9 cellular contexts compared by ENCODE assay signal in the genomic region with DNA sequence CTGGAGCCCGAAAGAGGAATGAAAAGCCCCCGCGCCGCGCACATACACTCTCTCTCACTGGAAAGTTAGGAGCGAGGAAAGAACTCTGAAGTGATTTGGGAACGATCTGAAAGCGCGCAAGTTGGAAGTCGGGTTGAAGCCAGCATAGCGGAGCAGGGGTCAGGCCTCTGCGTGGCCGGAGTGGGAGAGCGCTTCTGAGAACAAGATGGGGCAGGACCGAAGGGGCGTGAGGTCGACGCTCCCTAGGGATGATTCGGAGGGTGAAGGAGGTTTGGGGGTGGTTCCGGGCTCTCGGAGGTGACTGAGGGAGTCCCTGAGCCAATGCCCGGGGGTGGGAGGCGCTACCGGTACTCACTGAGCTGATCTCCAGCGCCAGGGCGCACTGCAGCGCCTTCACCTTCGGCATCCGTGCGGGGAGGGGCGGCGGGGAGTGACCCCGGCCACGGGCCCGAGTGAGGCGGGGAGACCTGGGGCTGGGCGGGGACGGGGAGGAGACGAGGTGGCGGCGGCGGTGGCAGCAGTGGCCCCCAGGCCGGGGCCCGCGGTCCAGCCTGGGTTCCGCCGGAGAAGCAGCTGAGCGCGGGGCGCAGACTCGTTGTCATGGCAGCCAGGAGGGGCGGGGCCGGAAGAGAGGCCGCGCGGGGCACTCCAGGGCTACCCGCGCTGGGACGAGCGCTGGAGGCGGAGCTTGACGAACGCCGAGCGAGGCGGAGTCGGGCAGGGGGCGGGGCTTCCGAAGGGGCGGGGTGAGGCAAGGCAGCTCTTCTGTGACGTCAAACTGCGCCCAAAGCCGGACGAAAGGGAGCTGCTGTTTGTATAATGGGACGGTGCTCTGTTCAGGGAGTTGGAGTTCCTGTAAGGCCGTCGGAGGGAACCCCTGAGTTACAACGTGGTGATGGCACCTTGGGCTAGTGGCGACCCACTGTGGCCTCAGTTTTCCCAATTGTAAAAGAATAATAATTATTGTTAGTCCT.
A peak's percentile ranks its signal among the peaks of the same experiment; 100 is the strongest.
DNase-seq lines count a peak whose midpoint lies in the region; ATAC-seq and TF ChIP-seq lines count a peak whose summit lies in the region.
"Had no signal": no experiment of that assay in that cellular context is flagged by ENCODE, and none has a peak within 500 bp of the region (broad histone marks: within the 10 kb centered on the region; RNA-seq: fewer than 3 reads in every experiment).

A gene (minus strand): TSS at position 602 of the 974 bp plus-strand sequence. CDS start 196 bp downstream, at position 406.

- DNase-seq in NCI-H2107 treated with DMSO at 0.1 percent for 48 hours (lab: John Stamatoyannopoulos, UW; ENCODE audit: unreplicated experiment), result peak; percentile 93
- peak; percentile 91 for DNase-seq in activated CD4-positive, alpha-beta T cell treated with anti-CD3 and anti-CD28 coated beads for 1 hour
- DNase-seq in central memory CD8-positive, alpha-beta T cell (ENCODE audit: low spot score in 2 of 2), result peak; percentile 74 to 80
- peak; percentile 98 for DNase-seq in islet precursor cell
- peak; percentile 89 for DNase-seq in smooth muscle cell of the brain vasculature (ENCODE audit: low read depth, low spot score)
- DNase-seq: DND-41 had no signal

- peak within 1 kb of the TSS; percentile 91 for H3K4me3 Mint-ChIP-seq in central memory CD8-positive, alpha-beta T cell

- H3K9me3 Mint-ChIP-seq in central memory CD8-positive, alpha-beta T cell, result no peaks in the 10 kb centered on the region

- H3K36me3 Mint-ChIP-seq in central memory CD8-positive, alpha-beta T cell (ENCODE audit: insufficient read depth), result no peaks in the 10 kb centered on the region

- H3K27ac ChIP-seq in 22Rv1, result peak within 1 kb of the TSS; percentile 43

- TF ChIP-seq CTCF in 22Rv1 (IDR thresholded peaks at IDR 0.05), result no peak

- peaks cover 27% of the 10 kb centered on the region for H3K27me3 Mint-ChIP-seq in central memory CD8-positive, alpha-beta T cell

- peak within 1 kb of the TSS; percentile 91 for H3K27ac Mint-ChIP-seq in central memory CD8-positive, alpha-beta T cell (ENCODE audit: low read depth)

- peaks cover 28% of the 10 kb centered on the region for H3K4me1 Mint-ChIP-seq in central memory CD8-positive, alpha-beta T cell

- ATAC-seq in GM18520 (IDR thresholded peaks at IDR 0.05; ENCODE audit: unreplicated experiment) (peak; percentile 97), HG03064 (IDR thresholded peaks at IDR 0.05; ENCODE audit: low read depth, unreplicated experiment) (peak; percentile 97)
- peak; percentile 91 for ATAC-seq in central memory CD8-positive, alpha-beta T cell (replicated peaks; ENCODE audit: extremely low read depth, poor library complexity, severe bottlenecking)

Comparison
In these comparisons a context has a peak if more than half of its experiments do, and no peak if none do; other contexts are left out.
1. Peak in every context shown above with its lines: DNase-seq, ATAC-seq and H3K27ac ChIP-seq.